ENCODE assay signal across 2 cellular contexts in the genomic region with DNA sequence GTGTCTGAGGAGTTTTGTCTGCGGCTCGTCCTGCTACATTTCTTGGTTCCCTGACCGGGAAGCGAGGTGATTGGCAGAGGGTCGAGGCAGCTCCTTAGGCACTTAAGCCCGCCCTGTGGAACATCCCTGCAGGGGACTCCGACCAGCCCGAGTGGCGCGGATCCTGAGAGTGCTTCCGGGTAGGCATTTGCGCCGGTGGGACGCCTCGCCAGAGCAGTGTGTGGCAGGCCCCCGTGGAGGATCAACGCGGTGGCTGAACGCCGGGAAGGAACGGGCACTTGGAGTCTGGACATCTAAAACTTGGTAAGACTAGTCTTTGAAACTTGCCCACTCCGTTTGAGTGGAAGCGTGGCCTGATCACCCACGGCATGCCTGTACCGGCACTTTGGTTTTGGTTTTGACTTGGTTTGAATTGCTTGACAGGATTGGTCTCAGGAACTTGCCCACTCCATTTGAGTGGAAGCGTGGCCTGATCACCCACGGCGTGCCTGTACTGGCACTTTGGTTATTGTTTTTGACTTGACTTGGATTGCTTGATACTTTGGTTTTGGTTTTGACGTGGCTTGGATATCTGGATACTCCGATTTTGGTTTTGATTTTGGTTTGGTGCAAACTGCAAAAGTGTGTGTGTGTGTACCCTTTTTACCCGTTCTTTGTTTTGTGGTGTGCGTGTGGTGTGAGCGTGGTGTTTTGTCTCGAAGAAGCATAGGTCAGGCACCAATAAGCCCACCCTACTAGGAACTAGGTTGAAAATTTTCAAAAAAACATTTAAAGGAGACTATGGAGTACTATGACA. TPM values are rescaled to one million over a fixed set of nuclear protein-coding genes. Genes with fewer than 3 reads are reported as not detected.
"Had no signal": no experiment of that assay in that cellular context is flagged by ENCODE, and none has a peak within 500 bp of the region (broad histone marks: within the 10 kb centered on the region; RNA-seq: fewer than 3 reads in every experiment).

No MANE protein-coding gene starts in this region.

RNA-seq across cellular contexts. Expression of a gene that starts 6.7 kb away (rescaled TPM):
- total RNA-seq: breast epithelium had no signal
- polyA plus RNA-seq: aorta had no signal
